In the genomic region with DNA sequence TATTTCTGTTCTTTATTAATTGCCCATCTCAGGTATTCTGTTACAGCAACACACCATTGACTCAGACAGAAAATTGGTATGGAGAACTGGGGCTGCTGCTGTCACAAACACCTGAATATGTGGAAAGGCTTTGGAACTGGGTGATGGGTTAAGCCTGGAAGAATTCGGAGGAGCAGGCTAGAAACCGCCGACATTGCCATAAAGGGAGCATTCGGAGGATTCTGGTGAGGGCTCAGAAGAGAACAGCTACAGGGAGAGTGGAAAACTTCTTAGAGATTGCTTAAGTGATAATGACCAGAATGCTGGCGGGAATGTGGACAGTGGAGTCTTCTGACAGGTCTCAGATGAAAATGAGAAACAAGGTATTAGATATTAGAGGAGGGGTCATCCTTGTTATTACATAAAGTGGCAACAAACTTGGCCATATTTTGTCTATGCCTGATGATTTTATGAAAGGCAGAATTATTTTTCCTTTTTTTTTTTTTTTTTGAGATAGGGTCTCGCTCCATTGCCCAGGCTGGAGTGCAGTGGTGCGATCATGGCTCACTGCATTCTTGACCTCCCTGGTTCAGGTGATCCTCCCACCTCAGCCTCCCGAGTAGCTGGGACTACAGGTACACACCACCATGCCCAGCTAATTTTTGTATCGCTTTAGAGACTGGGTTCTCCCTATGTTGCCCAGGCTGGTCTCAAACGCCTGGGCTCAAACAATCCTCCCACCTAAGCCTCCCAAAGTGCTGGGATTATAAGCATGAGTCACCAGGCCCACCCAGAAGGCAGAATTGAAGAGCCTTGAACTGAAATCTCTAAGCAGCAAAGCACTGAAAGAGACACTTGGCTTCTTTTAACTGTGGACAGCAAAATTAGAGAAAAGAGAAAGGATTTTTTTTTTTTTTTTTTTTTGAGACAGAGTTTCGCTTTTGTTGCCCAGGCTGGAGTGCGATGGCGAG, we compare ENCODE assay signal across 17 cellular contexts.
"Had no signal": no experiment of that assay in that cellular context is flagged by ENCODE, and none has a peak within 500 bp of the region (broad histone marks: within the 10 kb centered on the region; RNA-seq: fewer than 3 reads in every experiment).

No MANE protein-coding gene starts in this region.

- H3K9me3 Mint-ChIP-seq: activated naive CD4-positive, alpha-beta T cell treated with anti-CD3 and anti-CD28 coated beads, Interleukin-2, amount 10 ng/mL, durations not matched to agents 7 days and 5 days; neural crest cell; stimulated activated naive CD8-positive, alpha-beta T cell treated with anti-CD3 and anti-CD28 coated beads, Interleukin-15, Interleukin-2, amounts not matched to agents 100 ng/mL and 50 ng/mL, for 24 hours had no signal

- H3K27me3 Mint-ChIP-seq: progenitor cell of endocrine pancreas; stimulated activated naive CD8-positive, alpha-beta T cell treated with anti-CD3 and anti-CD28 coated beads, Interleukin-15, Interleukin-2, amounts not matched to agents 100 ng/mL and 50 ng/mL, for 24 hours had no signal

- H3K36me3 Mint-ChIP-seq: activated naive CD4-positive, alpha-beta T cell treated with anti-CD3 and anti-CD28 coated beads, Interleukin-2, amount 10 ng/mL, durations not matched to agents 7 days and 5 days had no signal

- H3K27ac Mint-ChIP-seq: activated naive CD4-positive, alpha-beta T cell treated with anti-CD3 and anti-CD28 coated beads, Interleukin-2, amount 10 ng/mL, durations not matched to agents 7 days and 5 days; progenitor cell of endocrine pancreas; stimulated activated naive CD8-positive, alpha-beta T cell treated with anti-CD3 and anti-CD28 coated beads, Interleukin-15, Interleukin-2, amounts not matched to agents 100 ng/mL and 50 ng/mL, for 24 hours had no signal

- H3K36me3 ChIP-seq: esophagus squamous epithelium, lower lobe of right lung, tibial nerve had no signal

- H3K27ac ChIP-seq: esophagus squamous epithelium, lower lobe of right lung, tibial nerve, VCaP had no signal

- H3K4me1 ChIP-seq: lower lobe of right lung, tibial nerve had no signal

- ATAC-seq: lower lobe of right lung had no signal

- H3K9me3 ChIP-seq: esophagus squamous epithelium, lower lobe of right lung, tibial nerve had no signal

- H3K4me3 ChIP-seq: esophagus squamous epithelium, lower lobe of right lung, tibial nerve had no signal

- DNase-seq: activated CD4-positive, alpha-beta T cell treated with anti-CD3 and anti-CD28 coated beads for 1 hour; activated CD8-positive, alpha-beta memory T cell treated with anti-CD3 and anti-CD28 coated beads for 24 hours; activated CD8-positive, alpha-beta memory T cell treated with anti-CD3 and anti-CD28 coated beads, Interleukin-2, amount 50 U/mL, for 48 hours; activated effector memory CD4-positive, alpha-beta T cell treated with Interleukin-2 at 50 U/mL for 16 hours; activated naive CD4-positive, alpha-beta T cell treated with anti-CD3 and anti-CD28 coated beads, Interleukin-2, amount 10 ng/mL, durations not matched to agents 7 days and 5 days; activated T-cell treated with anti-CD3 and anti-CD28 coated beads, Interleukin-2, amount 50 U/mL, for 48 hours; effector CD4-positive, alpha-beta T cell; esophagus squamous epithelium; left colon; lower lobe of right lung; stimulated activated CD4-positive, alpha-beta T cell treated with anti-CD3 and anti-CD28 coated beads, Interleukin-2, amount 100 ng/mL, for 24 hours; T-helper 2 cell had no signal

- H3K4me3 Mint-ChIP-seq: activated naive CD4-positive, alpha-beta T cell treated with anti-CD3 and anti-CD28 coated beads, Interleukin-2, amount 10 ng/mL, durations not matched to agents 7 days and 5 days; neural crest cell; stimulated activated naive CD8-positive, alpha-beta T cell treated with anti-CD3 and anti-CD28 coated beads, Interleukin-15, Interleukin-2, amounts not matched to agents 100 ng/mL and 50 ng/mL, for 24 hours had no signal
